ENCODE assay signal across 3 cellular contexts in genomic region chr7:67475293-67475692, GRCh38.
A peak's percentile ranks its signal among the peaks of the same experiment; 100 is the strongest.
TF ChIP-seq lines count a peak whose summit lies in the region.

No MANE protein-coding gene starts in this region.

TF ChIP-seq in HepG2, 621 proteins besides CTCF, POLR2A, EP300 and RAD21:
- TF ChIP-seq NR0B2 (CRISPR knock-in tag; IDR thresholded peaks at IDR 0.05), result no peak
- TF ChIP-seq CREB1 (IDR thresholded peaks at IDR 0.05), result peak; percentile 98
- TF ChIP-seq CREB1 (CRISPR knock-in tag; IDR thresholded peaks at IDR 0.05), result no peak

TF ChIP-seq in IMR-90, 13 proteins besides CTCF, POLR2A, EP300 and RAD21:
- no peak for TF ChIP-seq MAZ (IDR thresholded peaks at IDR 0.05; ENCODE audit: borderline replicate concordance, low read depth, low read length)
- no peak for TF ChIP-seq RCOR1 (IDR thresholded peaks at IDR 0.05; ENCODE audit: insufficient replicate concordance, low read length)
- TF ChIP-seq NFE2L2 (IDR thresholded peaks at IDR 0.05; ENCODE audit: low read depth, low read length), result no peak
- TF ChIP-seq RFX5 (IDR thresholded peaks at IDR 0.05; ENCODE audit: low read depth, low read length), result no peak
- TF ChIP-seq FOS (IDR thresholded peaks at IDR 0.05; ENCODE audit: low read depth, low read length), result no peak
- TF ChIP-seq CEBPB (IDR thresholded peaks at IDR 0.05; ENCODE audit: low read depth, low read length), result no peak

TF ChIP-seq in H1, 55 proteins besides CTCF, POLR2A, EP300 and RAD21:
- TF ChIP-seq CHD1 (IDR thresholded peaks at IDR 0.05; ENCODE audit: low read depth, low read length) (no peak), KDM1A (IDR thresholded peaks at IDR 0.05; ENCODE audit: borderline replicate concordance, low read length) (no peak), SRF (IDR thresholded peaks at IDR 0.05; ENCODE audit: low read depth, low read length) (no peak), SUZ12 (IDR thresholded peaks at IDR 0.05; ENCODE audit: low read length) (no peak), RXRA (IDR thresholded peaks at IDR 0.05; ENCODE audit: insufficient read depth, low read depth, low read length) (no peak), SIX5 (IDR thresholded peaks at IDR 0.05; ENCODE audit: low read depth, low read length) (no peak), CBX8 (IDR thresholded peaks at IDR 0.05; ENCODE audit: borderline replicate concordance, low read depth, low read length) (no peak), SAP30 (IDR thresholded peaks at IDR 0.05; ENCODE audit: insufficient read depth, insufficient replicate concordance, low read length) (no peak), ZNF274 (IDR thresholded peaks at IDR 0.05; ENCODE audit: borderline replicate concordance, extremely low read depth, low read length) (no peak), TBP (IDR thresholded peaks at IDR 0.05; ENCODE audit: low read depth, low read length) (no peak), EZH2 (IDR thresholded peaks at IDR 0.05; ENCODE audit: low read depth, low read length, severe bottlenecking) (no peak), TEAD4 (IDR thresholded peaks at IDR 0.05; ENCODE audit: low read depth, low read length) (no peak)
- TF ChIP-seq, protein P1, sequence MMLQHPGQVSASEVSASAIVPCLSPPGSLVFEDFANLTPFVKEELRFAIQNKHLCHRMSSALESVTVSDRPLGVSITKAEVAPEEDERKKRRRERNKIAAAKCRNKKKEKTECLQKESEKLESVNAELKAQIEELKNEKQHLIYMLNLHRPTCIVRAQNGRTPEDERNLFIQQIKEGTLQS (IDR thresholded peaks at IDR 0.05; ENCODE audit: insufficient read depth, low read depth, low read length), result no peak
